ENCODE assay signal across 25 cellular contexts in the genomic region with DNA sequence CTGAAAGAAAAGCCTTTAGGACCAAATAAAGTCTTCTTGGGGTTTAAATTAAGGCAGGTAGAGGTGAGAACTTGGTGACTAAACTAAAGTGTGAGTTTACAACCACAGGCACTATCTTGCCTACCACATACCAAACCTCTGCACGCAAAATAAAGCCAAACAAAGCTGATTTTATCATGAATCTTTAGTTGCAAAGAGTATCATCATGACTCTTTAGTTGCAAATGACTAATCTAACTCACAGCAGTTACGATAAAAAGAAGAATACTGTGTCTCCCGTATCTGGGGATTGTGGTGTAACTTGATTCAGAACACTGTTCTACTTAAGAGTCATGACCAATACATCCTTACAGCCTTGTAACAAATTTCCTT. TPM values are rescaled to one million over a fixed set of nuclear protein-coding genes. Genes with fewer than 3 reads are reported as not detected.
A peak's percentile ranks its signal among the peaks of the same experiment; 100 is the strongest.
DNase-seq lines count a peak whose midpoint lies in the region; ATAC-seq lines count a peak whose summit lies in the region.
"Had no signal": no experiment of that assay in that cellular context is flagged by ENCODE, and none has a peak within 500 bp of the region (broad histone marks: within the 10 kb centered on the region; RNA-seq: fewer than 3 reads in every experiment).

No MANE protein-coding gene starts in this region.

- DNase-seq in activated CD4-positive, alpha-beta T cell treated with anti-CD3 and anti-CD28 coated beads, Interleukin-2, amount 10 ng/mL, durations not matched to agents 7 days and 5 days, result peak; percentile 35
- no peak for DNase-seq in activated CD4-positive, alpha-beta T cell treated with anti-CD3 and anti-CD28 coated beads for 4 hours
- DNase-seq in CD8-positive, alpha-beta memory T cell, result peak in 2 of 5 donors; percentile 53 to 57
- peak; percentile 46 for DNase-seq in activated CD4-positive, alpha-beta memory T cell treated with anti-CD3 and anti-CD28 coated beads for 36 hours
- DNase-seq in immature natural killer cell (peak; percentile 55 to 64 (median 61)), SHP77 treated with DMSO at 0.1 percent for 48 hours (lab: John Stamatoyannopoulos, UW) (no peak), NOMO-1 treated with DMSO at 0.1 percent for 48 hours (lab: John Stamatoyannopoulos, UW; ENCODE audit: unreplicated experiment) (no peak)
- DNase-seq: activated effector memory CD4-positive, alpha-beta T cell treated with Interleukin-2 at 50 U/mL for 16 hours; foreskin melanocyte; GF-D8; hypothalamus; KG1; kidney glomerular epithelial cell; NCI-H1105; NCI-H2107; NCI-H524 treated with DMSO at 0.1 percent for 48 hours; stimulated activated naive CD4-positive, alpha-beta T cell; T-helper 9 cell; transverse colon had no signal

- H3K27ac ChIP-seq in CD8-positive, alpha-beta memory T cell (ENCODE audit: low read depth, low read length), result peak overlapping the region; percentile 22
- H3K27ac ChIP-seq: A549, BLaER1, SJSA1, transverse colon had no signal

- peaks cover 4% of the 10 kb centered on the region for H3K9me3 Mint-ChIP-seq in activated CD4-positive, alpha-beta T cell treated with anti-CD3 and anti-CD28 coated beads, Interleukin-2, amount 10 ng/mL, durations not matched to agents 7 days and 5 days
- H3K9me3 Mint-ChIP-seq in CD8-positive, alpha-beta memory T cell, result no peaks in the 10 kb centered on the region
- H3K9me3 Mint-ChIP-seq in activated CD4-positive, alpha-beta memory T cell treated with anti-CD3 and anti-CD28 coated beads for 36 hours, result no peaks in the 10 kb centered on the region
- H3K9me3 Mint-ChIP-seq in immature natural killer cell, result peaks cover 0 to 2% (median 0%) of the 10 kb centered on the region in 6 donors

- no peaks in the 10 kb centered on the region for H3K27me3 ChIP-seq in CD8-positive, alpha-beta memory T cell (ENCODE audit: insufficient read depth, low read length, poor library complexity, severe bottlenecking)
- H3K27me3 ChIP-seq: BLaER1, transverse colon had no signal

- no peak overlapping the region for H3K27ac Mint-ChIP-seq in activated CD4-positive, alpha-beta T cell treated with anti-CD3 and anti-CD28 coated beads, Interleukin-2, amount 10 ng/mL, durations not matched to agents 7 days and 5 days
- peak overlapping the region; percentile 41 to 95 (median 87) for H3K27ac Mint-ChIP-seq in CD8-positive, alpha-beta memory T cell
- H3K27ac Mint-ChIP-seq in activated CD4-positive, alpha-beta memory T cell treated with anti-CD3 and anti-CD28 coated beads for 36 hours, result peak overlapping the region; percentile 57
- H3K27ac Mint-ChIP-seq in immature natural killer cell, result peak overlapping the region in 5 of 6 donors; percentile 37 to 81 (median 79)

- H3K36me3 Mint-ChIP-seq in activated CD4-positive, alpha-beta T cell treated with anti-CD3 and anti-CD28 coated beads, Interleukin-2, amount 10 ng/mL, durations not matched to agents 7 days and 5 days (ENCODE audit: low read depth), result no peaks in the 10 kb centered on the region
- H3K36me3 Mint-ChIP-seq in CD8-positive, alpha-beta memory T cell, result no peaks in the 10 kb centered on the region
- H3K36me3 Mint-ChIP-seq in activated CD4-positive, alpha-beta memory T cell treated with anti-CD3 and anti-CD28 coated beads for 36 hours, result no peaks in the 10 kb centered on the region
- no peaks in the 10 kb centered on the region for H3K36me3 Mint-ChIP-seq in immature natural killer cell

- POLR2A ChIA-PET in activated CD4-positive, alpha-beta T cell treated with anti-CD3 and anti-CD28 coated beads, Interleukin-2, amount 10 ng/mL, durations not matched to agents 7 days and 5 days (lab: Charles Lee), result no interaction called here
- POLR2A ChIA-PET in CD8-positive, alpha-beta memory T cell (lab: Charles Lee), result interaction anchor here (1.0 to 1.7 kb wide), 2 partner anchors 11 to 98 kb away, joined by 3 to 9 read pairs; partner anchors contain the start of genes CFAP210 and PHOSPHO2
- POLR2A ChIA-PET in activated CD4-positive, alpha-beta memory T cell treated with anti-CD3 and anti-CD28 coated beads for 36 hours (lab: Charles Lee), result interaction anchor here (0.6 to 1.8 kb wide), 5 partner anchors 10 to 203 kb away, joined by 3 to 9 read pairs (median 3); partner anchors contain the start of genes CFAP210 and PHOSPHO2

- no peak overlapping the region for H3K4me3 ChIP-seq in CD8-positive, alpha-beta memory T cell (ENCODE audit: low read length)
- H3K4me3 ChIP-seq: A549, BLaER1, SJSA1, transverse colon had no signal

- peaks cover 16% of the 10 kb centered on the region for H3K4me1 Mint-ChIP-seq in activated CD4-positive, alpha-beta T cell treated with anti-CD3 and anti-CD28 coated beads, Interleukin-2, amount 10 ng/mL, durations not matched to agents 7 days and 5 days
- H3K4me1 Mint-ChIP-seq in CD8-positive, alpha-beta memory T cell, result peaks cover 22 to 25% (median 25%) of the 10 kb centered on the region in 3 donors
- peaks cover 13% of the 10 kb centered on the region for H3K4me1 Mint-ChIP-seq in activated CD4-positive, alpha-beta memory T cell treated with anti-CD3 and anti-CD28 coated beads for 36 hours (ENCODE audit: low read depth)
- peaks cover 18 to 24% of the 10 kb centered on the region in 2 donors for H3K4me1 Mint-ChIP-seq in immature natural killer cell
- H3K4me1 Mint-ChIP-seq: neural crest cell had no signal

- H3K27me3 Mint-ChIP-seq in activated CD4-positive, alpha-beta T cell treated with anti-CD3 and anti-CD28 coated beads, Interleukin-2, amount 10 ng/mL, durations not matched to agents 7 days and 5 days, result no peaks in the 10 kb centered on the region
- H3K27me3 Mint-ChIP-seq in CD8-positive, alpha-beta memory T cell, result no peaks in the 10 kb centered on the region
- H3K27me3 Mint-ChIP-seq in activated CD4-positive, alpha-beta memory T cell treated with anti-CD3 and anti-CD28 coated beads for 36 hours, result no peaks in the 10 kb centered on the region
- peaks cover 0 to 4% (median 3%) of the 10 kb centered on the region in 3 donors for H3K27me3 Mint-ChIP-seq in immature natural killer cell (ENCODE audit: low read depth in 3 of 3)

- CTCF ChIA-PET in activated CD4-positive, alpha-beta T cell treated with anti-CD3 and anti-CD28 coated beads, Interleukin-2, amount 10 ng/mL, durations not matched to agents 7 days and 5 days (lab: Charles Lee), result interaction anchor here (1.1 to 2.2 kb wide), 5 partner anchors 11 to 65 kb away, joined by 3 to 5 read pairs (median 4); partner anchors contain the start of genes CFAP210 and PHOSPHO2
- CTCF ChIA-PET in CD8-positive, alpha-beta memory T cell (lab: Charles Lee), result interaction anchor here (1.3 kb wide), 1 partner anchor 11 kb away, joined by 3 read pairs; the partner anchor contains the start of genes CFAP210 and PHOSPHO2
- CTCF ChIA-PET in activated CD4-positive, alpha-beta memory T cell treated with anti-CD3 and anti-CD28 coated beads for 36 hours (lab: Charles Lee), result interaction anchor here (0.5 to 1.6 kb wide), 3 partner anchors 11 to 20 kb away, joined by 3 to 7 read pairs (median 3); partner anchors contain the start of genes CFAP210 and PHOSPHO2

- intact Hi-C loops in activated CD4-positive, alpha-beta memory T cell treated with anti-CD3 and anti-CD28 coated beads for 36 hours (cut with micrococcal nuclease), result loop anchor here (1.0 to 10.0 kb wide), 2 partner anchors 11 to 682 kb away; partner anchors contain the start of genes CFAP210 and PHOSPHO2

- H3K4me3 Mint-ChIP-seq in activated CD4-positive, alpha-beta T cell treated with anti-CD3 and anti-CD28 coated beads, Interleukin-2, amount 10 ng/mL, durations not matched to agents 7 days and 5 days, result no peak overlapping the region
- peak overlapping the region; percentile 12 to 69 (median 54) for H3K4me3 Mint-ChIP-seq in CD8-positive, alpha-beta memory T cell
- H3K4me3 Mint-ChIP-seq in activated CD4-positive, alpha-beta memory T cell treated with anti-CD3 and anti-CD28 coated beads for 36 hours, result no peak overlapping the region
- peak overlapping the region in 2 of 5 donors; percentile 12 to 33 for H3K4me3 Mint-ChIP-seq in immature natural killer cell
- H3K4me3 Mint-ChIP-seq: neural crest cell had no signal

- ATAC-seq in GM21825 (IDR thresholded peaks at IDR 0.05; ENCODE audit: unreplicated experiment), result no peak

- H3K4me1 ChIP-seq in CD8-positive, alpha-beta memory T cell (ENCODE audit: insufficient read depth, low read length), result peaks cover 11% of the 10 kb centered on the region
- H3K4me1 ChIP-seq: A549, BLaER1, SJSA1, transverse colon had no signal

- H3K36me3 ChIP-seq in CD8-positive, alpha-beta memory T cell (ENCODE audit: insufficient read depth, low read length), result no peaks in the 10 kb centered on the region
- H3K36me3 ChIP-seq: BLaER1, SJSA1, transverse colon had no signal

- H3K9me3 ChIP-seq in CD8-positive, alpha-beta memory T cell (ENCODE audit: low read length), result no peaks in the 10 kb centered on the region
- H3K9me3 ChIP-seq: A549, SJSA1, transverse colon had no signal

RNA-seq across cellular contexts. Expression of gene CFAP210, which starts 11.2 kb away (rescaled TPM):
- not detected for total RNA-seq in activated CD4-positive, alpha-beta T cell treated with anti-CD3 and anti-CD28 coated beads, Interleukin-2, amount 10 ng/mL, durations not matched to agents 7 days and 5 days
- total RNA-seq in CD8-positive, alpha-beta memory T cell, result under 1 TPM in 1 of 2 experiments, not detected in 1; 0.57 TPM
- polyA plus RNA-seq in CD8-positive, alpha-beta memory T cell, result not detected
- not detected for total RNA-seq in activated CD4-positive, alpha-beta memory T cell treated with anti-CD3 and anti-CD28 coated beads for 36 hours
- not detected for polyA plus RNA-seq in immature natural killer cell
- total RNA-seq: endothelial cell of umbilical vein, SJSA1, transverse colon had no signal
- polyA plus RNA-seq: endothelial cell of umbilical vein had no signal

RNA-seq across cellular contexts. Expression of gene PHOSPHO2, which starts 11.2 kb away (rescaled TPM):
- total RNA-seq in activated CD4-positive, alpha-beta T cell treated with anti-CD3 and anti-CD28 coated beads, Interleukin-2, amount 10 ng/mL, durations not matched to agents 7 days and 5 days, result 1 to 10 TPM; 2.7 to 3.0 TPM
- total RNA-seq in CD8-positive, alpha-beta memory T cell, result 1 to 10 TPM; 4.9 to 6.3 TPM
- 4.5 TPM for polyA plus RNA-seq in CD8-positive, alpha-beta memory T cell
- 1 to 10 TPM; 2.6 to 3.4 TPM for total RNA-seq in activated CD4-positive, alpha-beta memory T cell treated with anti-CD3 and anti-CD28 coated beads for 36 hours
- 1 to 10 TPM; 2.5 to 4.5 (median 2.7) TPM for polyA plus RNA-seq in immature natural killer cell

RNA-seq across cellular contexts. Expression of gene KLHL23, which starts 50.6 kb away (rescaled TPM):
- 1 to 10 TPM; 2.7 to 4.0 TPM for total RNA-seq in activated CD4-positive, alpha-beta T cell treated with anti-CD3 and anti-CD28 coated beads, Interleukin-2, amount 10 ng/mL, durations not matched to agents 7 days and 5 days
- total RNA-seq in CD8-positive, alpha-beta memory T cell, result 10 to 100 TPM; 11.4 to 12.0 TPM
- polyA plus RNA-seq in CD8-positive, alpha-beta memory T cell, result 2.0 TPM
- 1 to 10 TPM; 3.1 to 3.9 TPM for total RNA-seq in activated CD4-positive, alpha-beta memory T cell treated with anti-CD3 and anti-CD28 coated beads for 36 hours
- 1 to 10 TPM; 1.3 to 2.6 (median 2.5) TPM for polyA plus RNA-seq in immature natural killer cell

Comparison
In these comparisons a context has a peak if more than half of its experiments do, and no peak if none do; other contexts are left out.
1. DNase-seq: peak in activated CD4-positive, alpha-beta T cell treated with anti-CD3 and anti-CD28 coated beads, Interleukin-2, amount 10 ng/mL, durations not matched to agents 7 days and 5 days (single experiment), activated CD4-positive, alpha-beta memory T cell treated with anti-CD3 and anti-CD28 coated beads for 36 hours (single experiment) and immature natural killer cell (3 of 3); none in activated CD4-positive, alpha-beta T cell treated with anti-CD3 and anti-CD28 coated beads for 4 hours (0 of 2), SHP77 treated with DMSO at 0.1 percent for 48 hours (single experiment) and NOMO-1 treated with DMSO at 0.1 percent for 48 hours (single experiment).
2. H3K4me3 Mint-ChIP-seq: peak in CD8-positive, alpha-beta memory T cell (7 of 7); none in activated CD4-positive, alpha-beta T cell treated with anti-CD3 and anti-CD28 coated beads, Interleukin-2, amount 10 ng/mL, durations not matched to agents 7 days and 5 days (single experiment) and activated CD4-positive, alpha-beta memory T cell treated with anti-CD3 and anti-CD28 coated beads for 36 hours (single experiment).